In genomic region chr11:68535098-68535497, GRCh38 we compare ENCODE assay signal across 28 cellular contexts.
DNase-seq lines count a peak whose midpoint lies in the region; ATAC-seq and TF ChIP-seq lines count a peak whose summit lies in the region.
"Had no signal": no experiment of that assay in that cellular context is flagged by ENCODE, and none has a peak within 500 bp of the region (broad histone marks: within the 10 kb centered on the region; RNA-seq: fewer than 3 reads in every experiment).

No MANE protein-coding gene starts in this region.

- TF ChIP-seq CTCF in lower leg skin (IDR thresholded peaks at IDR 0.05): no peak
- no peak for TF ChIP-seq CTCF in GM10248 (IDR thresholded peaks at IDR 0.05; ENCODE audit: control extremely low read depth, extremely low read depth, low read depth, missing control alignments)

- peak overlapping the region; percentile 22 for H3K27ac Mint-ChIP-seq in activated T-cell treated with anti-CD3 and anti-CD28 coated beads, Interleukin-2, amount 50 U/mL, for 24 hours
- H3K27ac Mint-ChIP-seq in naive thymus-derived CD4-positive, alpha-beta T cell: peak overlapping the region in 6 of 9 donors; percentile 1 to 79 (median 54)
- H3K27ac Mint-ChIP-seq in stimulated activated memory B cell treated with anti-CD40 and anti-IgM and Interleukin-4, amounts not matched to agents 10 μg/mL and 1 μg/mL and 100 μg/mL, for 72 hours: peak overlapping the region; percentile 48
- H3K27ac Mint-ChIP-seq: activated CD8-positive, alpha-beta T cell treated with anti-CD3 and anti-CD28 coated beads, Interleukin-2, amount 10 ng/mL, durations not matched to agents 7 days and 5 days; activated naive CD8-positive, alpha-beta T cell treated with anti-CD3 and anti-CD28 coated beads, Interleukin-2, amount 50 U/mL, for 24 hours had no signal

- DNase-seq in activated T-cell treated with anti-CD3 and anti-CD28 coated beads, Interleukin-2, amount 50 U/mL, for 24 hours: no peak
- no peak for DNase-seq in activated T-cell treated with anti-CD3 and anti-CD28 coated beads, Interleukin-2, amount 50 U/mL, for 4 hours
- no peak for DNase-seq in naive thymus-derived CD4-positive, alpha-beta T cell
- DNase-seq in lower leg skin (ENCODE audit: low spot score in 2 of 2) (no peak), HEK293T (ENCODE audit: extremely low spot score) (no peak), GM10248 (ENCODE audit: extremely low spot score) (no peak)
- DNase-seq: 8988T; activated CD4-positive, alpha-beta T cell treated with anti-CD3 and anti-CD28 coated beads for 4 hours; activated CD8-positive, alpha-beta T cell treated with anti-CD3 and anti-CD28 coated beads, Interleukin-2, amount 10 ng/mL, durations not matched to agents 7 days and 5 days; activated effector memory CD4-positive, alpha-beta T cell treated with anti-CD3 and anti-CD28 coated beads, Interleukin-2, amount 50 U/mL, for 16 hours; activated naive CD8-positive, alpha-beta T cell treated with anti-CD3 and anti-CD28 coated beads, Interleukin-2, amount 50 U/mL, for 24 hours; caudate nucleus; cortex of kidney; effector memory CD4-positive, alpha-beta T cell; islet precursor cell; KG1; left ventricle myocardium superior; NCI-H1105 treated with DMSO at 0.1 percent for 48 hours; NCI-H1930; NCI-H524 treated with DMSO at 0.1 percent for 48 hours; stimulated activated naive CD4-positive, alpha-beta T cell; T-helper 2 cell; testis; uterus had no signal

- POLR2A ChIA-PET in naive thymus-derived CD4-positive, alpha-beta T cell (lab: Charles Lee): no interaction called here
- POLR2A ChIA-PET in HEK293T (lab: Yijun Ruan, JAX) (no interaction called here), GM10248 (lab: Yijun Ruan, JAX) (no interaction called here)

- no peaks in the 10 kb centered on the region for H3K27me3 ChIP-seq in naive thymus-derived CD4-positive, alpha-beta T cell (ENCODE audit: control insufficient read depth in 2 of 2, insufficient read depth in 2 of 2, low read length in 2 of 2)
- H3K27me3 ChIP-seq: testis, uterus had no signal

- 65 to 85% methylated on average over 8 of the region's 8 CpGs for WGBS in lower leg skin, 2 donors

- no peak overlapping the region for H3K4me3 ChIP-seq in naive thymus-derived CD4-positive, alpha-beta T cell (ENCODE audit: low read length)
- no peak overlapping the region for H3K4me3 ChIP-seq in lower leg skin (ENCODE audit: low read depth, poor library complexity, severe bottlenecking)
- H3K4me3 ChIP-seq: SK-N-MC, testis, uterus had no signal

- CTCF ChIA-PET in naive thymus-derived CD4-positive, alpha-beta T cell (lab: Charles Lee): no interaction called here
- CTCF ChIA-PET in HEK293T (lab: Yijun Ruan, JAX): no interaction called here
- CTCF ChIA-PET in GM10248 (lab: Yijun Ruan, JAX): interaction anchor here (1.3 to 1.9 kb wide), 3 partner anchors 9 to 31 kb away, joined by 3 to 5 read pairs (median 5); no protein-coding TSS in a partner anchor

- peaks cover 92% of the 10 kb centered on the region for H3K36me3 Mint-ChIP-seq in activated T-cell treated with anti-CD3 and anti-CD28 coated beads, Interleukin-2, amount 50 U/mL, for 24 hours (ENCODE audit: low read depth)
- peaks cover 45% of the 10 kb centered on the region for H3K36me3 Mint-ChIP-seq in activated T-cell treated with anti-CD3 and anti-CD28 coated beads, Interleukin-2, amount 50 U/mL, for 4 hours (ENCODE audit: insufficient read depth)
- peaks cover 10 to 43% (median 19%) of the 10 kb centered on the region in 5 donors for H3K36me3 Mint-ChIP-seq in naive thymus-derived CD4-positive, alpha-beta T cell
- H3K36me3 Mint-ChIP-seq in stimulated activated memory B cell treated with anti-CD40 and anti-IgM and Interleukin-4, amounts not matched to agents 10 μg/mL and 1 μg/mL and 100 μg/mL, for 72 hours: peaks cover 41% of the 10 kb centered on the region

- H3K27ac ChIP-seq in naive thymus-derived CD4-positive, alpha-beta T cell (ENCODE audit: low read depth, low read length): no peak overlapping the region
- H3K27ac ChIP-seq: SK-N-MC, testis, uterus had no signal

- peaks cover 77% of the 10 kb centered on the region for H3K4me1 Mint-ChIP-seq in activated T-cell treated with anti-CD3 and anti-CD28 coated beads, Interleukin-2, amount 50 U/mL, for 24 hours (ENCODE audit: low read depth)
- peaks cover 76% of the 10 kb centered on the region for H3K4me1 Mint-ChIP-seq in activated T-cell treated with anti-CD3 and anti-CD28 coated beads, Interleukin-2, amount 50 U/mL, for 4 hours (ENCODE audit: low read depth)
- peaks cover 40 to 92% (median 84%) of the 10 kb centered on the region in 7 donors for H3K4me1 Mint-ChIP-seq in naive thymus-derived CD4-positive, alpha-beta T cell
- peaks cover 42% of the 10 kb centered on the region for H3K4me1 Mint-ChIP-seq in stimulated activated memory B cell treated with anti-CD40 and anti-IgM and Interleukin-4, amounts not matched to agents 10 μg/mL and 1 μg/mL and 100 μg/mL, for 72 hours

- no peak for ATAC-seq in activated T-cell treated with anti-CD3 and anti-CD28 coated beads, Interleukin-2, amount 50 U/mL, for 4 hours
- ATAC-seq in SK-N-SH treated with all-trans-retinoic acid at 6 μM for 48 hours: peak; percentile 68
- no peak for ATAC-seq in naive thymus-derived CD4-positive, alpha-beta T cell
- ATAC-seq in stimulated activated memory B cell treated with anti-CD40 and anti-IgM and Interleukin-4, amounts not matched to agents 10 μg/mL and 1 μg/mL and 100 μg/mL, for 72 hours: no peak
- ATAC-seq: activated CD8-positive, alpha-beta T cell treated with anti-CD3 and anti-CD28 coated beads, Interleukin-2, amount 10 ng/mL, durations not matched to agents 7 days and 5 days; activated naive CD8-positive, alpha-beta T cell treated with anti-CD3 and anti-CD28 coated beads, Interleukin-2, amount 50 U/mL, for 24 hours; left ventricle myocardium superior had no signal

- peaks cover 6 to 7% of the 10 kb centered on the region in 2 donors for H3K4me1 ChIP-seq in naive thymus-derived CD4-positive, alpha-beta T cell (ENCODE audit: control insufficient read depth in 2 of 2, insufficient read depth in 2 of 2, low read length in 2 of 2)
- H3K4me1 ChIP-seq: testis, uterus had no signal

- no peak overlapping the region for H3K4me3 Mint-ChIP-seq in activated T-cell treated with anti-CD3 and anti-CD28 coated beads, Interleukin-2, amount 50 U/mL, for 24 hours
- no peak overlapping the region for H3K4me3 Mint-ChIP-seq in activated T-cell treated with anti-CD3 and anti-CD28 coated beads, Interleukin-2, amount 50 U/mL, for 4 hours
- no peak overlapping the region for H3K4me3 Mint-ChIP-seq in naive thymus-derived CD4-positive, alpha-beta T cell
- H3K4me3 Mint-ChIP-seq in stimulated activated memory B cell treated with anti-CD40 and anti-IgM and Interleukin-4, amounts not matched to agents 10 μg/mL and 1 μg/mL and 100 μg/mL, for 72 hours: no peak overlapping the region
- H3K4me3 Mint-ChIP-seq: activated CD8-positive, alpha-beta T cell treated with anti-CD3 and anti-CD28 coated beads, Interleukin-2, amount 10 ng/mL, durations not matched to agents 7 days and 5 days; activated naive CD8-positive, alpha-beta T cell treated with anti-CD3 and anti-CD28 coated beads, Interleukin-2, amount 50 U/mL, for 24 hours; CD14-positive monocyte had no signal

- no peaks in the 10 kb centered on the region for H3K9me3 ChIP-seq in naive thymus-derived CD4-positive, alpha-beta T cell (ENCODE audit: control insufficient read depth in 2 of 3, low read length in 3 of 3)
- H3K9me3 ChIP-seq: testis, uterus had no signal

- peaks cover 0 to 42% (median 3%) of the 10 kb centered on the region in 3 experiments for H3K36me3 ChIP-seq in naive thymus-derived CD4-positive, alpha-beta T cell (ENCODE audit: control insufficient read depth in 2 of 3, insufficient read depth in 3 of 3, low read length in 3 of 3)
- H3K36me3 ChIP-seq: uterus had no signal

- TF ChIP-seq POLR2A in lower leg skin (IDR thresholded peaks at IDR 0.05): no peak

- H3K9me3 Mint-ChIP-seq in activated T-cell treated with anti-CD3 and anti-CD28 coated beads, Interleukin-2, amount 50 U/mL, for 24 hours: no peaks in the 10 kb centered on the region
- H3K9me3 Mint-ChIP-seq in activated T-cell treated with anti-CD3 and anti-CD28 coated beads, Interleukin-2, amount 50 U/mL, for 4 hours: no peaks in the 10 kb centered on the region
- H3K9me3 Mint-ChIP-seq in naive thymus-derived CD4-positive, alpha-beta T cell: no peaks in the 10 kb centered on the region
- H3K9me3 Mint-ChIP-seq in stimulated activated memory B cell treated with anti-CD40 and anti-IgM and Interleukin-4, amounts not matched to agents 10 μg/mL and 1 μg/mL and 100 μg/mL, for 72 hours: no peaks in the 10 kb centered on the region
- H3K9me3 Mint-ChIP-seq: activated naive CD8-positive, alpha-beta T cell treated with anti-CD3 and anti-CD28 coated beads, Interleukin-2, amount 50 U/mL, for 24 hours; CD14-positive monocyte had no signal

- intact Hi-C loops in naive thymus-derived CD4-positive, alpha-beta T cell (cut with micrococcal nuclease): no loop called here
- intact Hi-C loops in lower leg skin (cut with DNase I; ENCODE audit: low total_unique reads): no loop called here

- H3K27me3 Mint-ChIP-seq in activated T-cell treated with anti-CD3 and anti-CD28 coated beads, Interleukin-2, amount 50 U/mL, for 24 hours: no peaks in the 10 kb centered on the region
- no peaks in the 10 kb centered on the region for H3K27me3 Mint-ChIP-seq in activated T-cell treated with anti-CD3 and anti-CD28 coated beads, Interleukin-2, amount 50 U/mL, for 4 hours (ENCODE audit: low read depth)
- no peaks in the 10 kb centered on the region for H3K27me3 Mint-ChIP-seq in naive thymus-derived CD4-positive, alpha-beta T cell
- no peaks in the 10 kb centered on the region for H3K27me3 Mint-ChIP-seq in stimulated activated memory B cell treated with anti-CD40 and anti-IgM and Interleukin-4, amounts not matched to agents 10 μg/mL and 1 μg/mL and 100 μg/mL, for 72 hours
- H3K27me3 Mint-ChIP-seq: activated naive CD8-positive, alpha-beta T cell treated with anti-CD3 and anti-CD28 coated beads, Interleukin-2, amount 50 U/mL, for 24 hours had no signal

TF ChIP-seq in HEK293T, 16 proteins besides CTCF, POLR2A, EP300 and RAD21 (continues in another document):
- TF ChIP-seq LEF1 (IDR thresholded peaks at IDR 0.05; ENCODE audit: borderline replicate concordance) (no peak), CTBP1 (IDR thresholded peaks at IDR 0.05; ENCODE audit: borderline replicate concordance) (no peak), FOXK2 (IDR thresholded peaks at IDR 0.05) (no peak), PKNOX1 (IDR thresholded peaks at IDR 0.05) (no peak), ELF4 (IDR thresholded peaks at IDR 0.05) (no peak), ARNT (IDR thresholded peaks at IDR 0.05) (no peak), NFRKB (IDR thresholded peaks at IDR 0.05) (no peak), SUZ12 (IDR thresholded peaks at IDR 0.05) (no peak)
